In the genomic region with DNA sequence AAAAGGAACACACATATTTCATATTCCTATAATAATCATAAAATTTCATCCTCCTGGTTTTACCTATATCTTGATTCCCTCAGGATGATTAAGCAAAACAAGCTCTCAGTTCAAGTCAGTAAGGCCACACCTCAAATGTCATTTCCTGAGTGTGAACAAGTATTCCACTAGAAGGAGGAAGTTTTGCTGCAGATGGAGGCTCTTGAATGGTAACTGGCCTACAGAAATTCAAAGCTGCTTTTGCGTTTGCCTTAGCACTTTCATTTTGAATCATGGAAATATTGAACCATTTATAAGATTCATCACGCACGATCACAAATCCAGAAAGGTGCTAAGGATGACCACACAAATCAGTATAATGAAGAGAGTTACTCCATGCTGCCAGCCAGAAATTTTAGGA, we compare ENCODE assay signal across 14 cellular contexts.
DNase-seq lines count a peak whose midpoint lies in the region; ATAC-seq and TF ChIP-seq lines count a peak whose summit lies in the region.
"Had no signal": no experiment of that assay in that cellular context is flagged by ENCODE, and none has a peak within 500 bp of the region (broad histone marks: within the 10 kb centered on the region; RNA-seq: fewer than 3 reads in every experiment).

No MANE protein-coding gene starts in this region.

- H3K27me3 ChIP-seq in GM06990 (replicated peaks; ENCODE audit: control insufficient read depth, insufficient read depth, low read length) (no peaks in the 10 kb centered on the region), HAP-1 (ENCODE audit: low read depth) (no peaks in the 10 kb centered on the region)
- H3K27me3 ChIP-seq: adrenal gland had no signal

- in situ Hi-C loops in HAP-1 (cut with MboI; ENCODE audit: low sequenced_read_pairs) = no loop called here

- H3K9me3 ChIP-seq in HAP-1 = no peaks in the 10 kb centered on the region
- H3K9me3 ChIP-seq: adrenal gland had no signal

- TF ChIP-seq CTCF in GM06990 (IDR thresholded peaks at IDR 0.05; ENCODE audit: insufficient read depth, low read length, poor library complexity, severe bottlenecking) (no peak), CD14-positive monocyte (IDR thresholded peaks at IDR 0.05) (no peak)

- intact Hi-C loops in CD14-positive monocyte (cut with micrococcal nuclease) = no loop called here

- no peaks in the 10 kb centered on the region for H3K36me3 Mint-ChIP-seq in stimulated activated effector memory CD8-positive, alpha-beta T cell treated with anti-CD3 and anti-CD28 coated beads, Interleukin-12 subunit alpha, Interleukin-12 subunit beta, amount 100 ng/mL, for 72 hours
- H3K36me3 Mint-ChIP-seq in CD14-positive monocyte = no peaks in the 10 kb centered on the region

- H3K27ac Mint-ChIP-seq in stimulated activated effector memory CD8-positive, alpha-beta T cell treated with anti-CD3 and anti-CD28 coated beads, Interleukin-12 subunit alpha, Interleukin-12 subunit beta, amount 100 ng/mL, for 72 hours = no peak overlapping the region
- no peak overlapping the region for H3K27ac Mint-ChIP-seq in CD14-positive monocyte
- H3K27ac Mint-ChIP-seq: progenitor cell of endocrine pancreas had no signal

- H3K27me3 Mint-ChIP-seq in CD14-positive monocyte (ENCODE audit: low read depth in 3 of 3) = no peaks in the 10 kb centered on the region

- DNase-seq in GM06990 (ENCODE audit: extremely low read depth, insufficient read length) = peak; percentile 29
- DNase-seq in SKM-1 treated with dmso at 0.1 percent for 144 hours (lab: John Stamatoyannopoulos, UW; ENCODE audit: unreplicated experiment) = peak; percentile 7
- DNase-seq in NCI-H1048 (lab: John Stamatoyannopoulos, UW) = no peak
- DNase-seq in stimulated activated effector memory CD8-positive, alpha-beta T cell treated with anti-CD3 and anti-CD28 coated beads, Interleukin-12 subunit alpha, Interleukin-12 subunit beta, amount 100 ng/mL, for 72 hours (ENCODE audit: low spot score in 2 of 2) = no peak
- no peak for DNase-seq in HAP-1 (ENCODE audit: low spot score in 2 of 2)
- DNase-seq in CD14-positive monocyte (ENCODE audit: low spot score) = no peak
- DNase-seq: adrenal gland, EL, NCI-H345, Right ventricle myocardium superior had no signal

- H3K4me1 Mint-ChIP-seq in stimulated activated effector memory CD8-positive, alpha-beta T cell treated with anti-CD3 and anti-CD28 coated beads, Interleukin-12 subunit alpha, Interleukin-12 subunit beta, amount 100 ng/mL, for 72 hours = no peaks in the 10 kb centered on the region
- peaks cover 4% of the 10 kb centered on the region for H3K4me1 Mint-ChIP-seq in CD14-positive monocyte

- H3K4me3 ChIP-seq in GM06990 (replicated peaks; ENCODE audit: low read depth, low read length) (no peak overlapping the region), HAP-1 (no peak overlapping the region)
- H3K4me3 ChIP-seq: adrenal gland, coronary artery had no signal

- H3K4me1 ChIP-seq in HAP-1 = no peaks in the 10 kb centered on the region

- ATAC-seq in GM19395 (IDR thresholded peaks at IDR 0.05; ENCODE audit: unreplicated experiment) = peak; percentile 38
- ATAC-seq in HG03432 (IDR thresholded peaks at IDR 0.05; ENCODE audit: unreplicated experiment) = peak; percentile 33
- no peak for ATAC-seq in stimulated activated effector memory CD8-positive, alpha-beta T cell treated with anti-CD3 and anti-CD28 coated beads, Interleukin-12 subunit alpha, Interleukin-12 subunit beta, amount 100 ng/mL, for 72 hours

- H3K9me3 Mint-ChIP-seq in stimulated activated effector memory CD8-positive, alpha-beta T cell treated with anti-CD3 and anti-CD28 coated beads, Interleukin-12 subunit alpha, Interleukin-12 subunit beta, amount 100 ng/mL, for 72 hours = peaks cover 2% of the 10 kb centered on the region
- H3K9me3 Mint-ChIP-seq in CD14-positive monocyte = no peaks in the 10 kb centered on the region

- no peak overlapping the region for H3K4me3 Mint-ChIP-seq in stimulated activated effector memory CD8-positive, alpha-beta T cell treated with anti-CD3 and anti-CD28 coated beads, Interleukin-12 subunit alpha, Interleukin-12 subunit beta, amount 100 ng/mL, for 72 hours
- H3K4me3 Mint-ChIP-seq in CD14-positive monocyte = no peak overlapping the region

- H3K36me3 ChIP-seq in GM06990 (ENCODE audit: control insufficient read depth, insufficient read depth, low read length) (no peaks in the 10 kb centered on the region), HAP-1 (replicated peaks) (no peaks in the 10 kb centered on the region)
- H3K36me3 ChIP-seq: adrenal gland had no signal

Comparison
In these comparisons a context has a peak if more than half of its experiments do, and no peak if none do; other contexts are left out.
1. DNase-seq: peak in GM06990 (single experiment) and SKM-1 treated with dmso at 0.1 percent for 144 hours (single experiment); none in NCI-H1048 (single experiment), stimulated activated effector memory CD8-positive, alpha-beta T cell treated with anti-CD3 and anti-CD28 coated beads, Interleukin-12 subunit alpha, Interleukin-12 subunit beta, amount 100 ng/mL, for 72 hours (0 of 2), HAP-1 (0 of 2) and CD14-positive monocyte (single experiment).